In genomic region chr17:17751489-17751995, GRCh38 we compare ENCODE assay signal across 8 cellular contexts.
DNase-seq lines count a peak whose midpoint lies in the region; ATAC-seq and TF ChIP-seq lines count a peak whose summit lies in the region.

No MANE protein-coding gene starts in this region.

- peak overlapping the region; percentile 93 for H3K27ac Mint-ChIP-seq in activated T-cell treated with anti-CD3 and anti-CD28 coated beads, Interleukin-2, amount 50 U/mL, for 24 hours
- peak overlapping the region; percentile 96 to 98 for H3K27ac Mint-ChIP-seq in stimulated activated naive CD8-positive, alpha-beta T cell treated with anti-CD3 and anti-CD28 coated beads, Interleukin-15, amount 100 ng/mL, for 72 hours

- peaks cover 6% of the 10 kb centered on the region for H3K36me3 Mint-ChIP-seq in activated T-cell treated with anti-CD3 and anti-CD28 coated beads, Interleukin-2, amount 50 U/mL, for 24 hours (ENCODE audit: low read depth)

- peak overlapping the region; percentile 21 for H3K27ac ChIP-seq in AG04450 (ENCODE audit: low read depth, low read length)
- H3K27ac ChIP-seq in right cardiac atrium (ENCODE audit: low read length), result peak overlapping the region; percentile 63

- intact Hi-C loops in right cardiac atrium (cut with DNase I), result no loop called here

- TF ChIP-seq CTCF in AG04450 (IDR thresholded peaks at IDR 0.05; ENCODE audit: low read depth, low read length), result no peak

- CTCF ChIA-PET in AG04450 (lab: Charles Lee), result no interaction called here

- ATAC-seq in right cardiac atrium (no peak), GM21786 (IDR thresholded peaks at IDR 0.05; ENCODE audit: unreplicated experiment) (no peak)
- ATAC-seq in stimulated activated naive CD8-positive, alpha-beta T cell treated with anti-CD3 and anti-CD28 coated beads, Interleukin-15, amount 100 ng/mL, for 72 hours, result peak; percentile 31

- DNase-seq in AG04450 (ENCODE audit: low read depth, low spot score), result no peak
- peak; percentile 75 for DNase-seq in Jurkat, Clone E6-1 (ENCODE audit: low read depth, low spot score)
- no peak for DNase-seq in activated T-cell treated with anti-CD3 and anti-CD28 coated beads, Interleukin-2, amount 50 U/mL, for 24 hours
- DNase-seq in right cardiac atrium, result no peak
- peak; percentile 33 for DNase-seq in stimulated activated naive CD8-positive, alpha-beta T cell treated with anti-CD3 and anti-CD28 coated beads, Interleukin-15, amount 100 ng/mL, for 72 hours
- DNase-seq in AG20443 (ENCODE audit: low spot score), result no peak
- DNase-seq in DMS 273 treated with DMSO at 0.1 percent for 48 hours (lab: John Stamatoyannopoulos, UW), result no peak

- H3K27me3 ChIP-seq in AG04450 (ENCODE audit: control insufficient read depth, insufficient read depth, low read length) (no peaks in the 10 kb centered on the region), right cardiac atrium (ENCODE audit: control insufficient read depth, insufficient read depth) (no peaks in the 10 kb centered on the region)

- H3K9me3 Mint-ChIP-seq in activated T-cell treated with anti-CD3 and anti-CD28 coated beads, Interleukin-2, amount 50 U/mL, for 24 hours, result no peaks in the 10 kb centered on the region
- no peaks in the 10 kb centered on the region for H3K9me3 Mint-ChIP-seq in stimulated activated naive CD8-positive, alpha-beta T cell treated with anti-CD3 and anti-CD28 coated beads, Interleukin-15, amount 100 ng/mL, for 72 hours

- 63% methylated on average over 15 of the region's 15 CpGs for WGBS in right cardiac atrium

- POLR2A ChIA-PET in AG04450 (lab: Yijun Ruan, JAX), result no interaction called here

- no peaks in the 10 kb centered on the region; the same call in 1 of the 2 replicates for H3K9me3 ChIP-seq in AG04450 (ENCODE audit: control insufficient read depth, insufficient read depth, low read length)
- no peaks in the 10 kb centered on the region for H3K9me3 ChIP-seq in right cardiac atrium (ENCODE audit: control insufficient read depth, low read length)

- peak overlapping the region; percentile 43 for H3K4me3 ChIP-seq in AG04450 (ENCODE audit: low read depth, low read length)
- H3K4me3 ChIP-seq in Jurkat, Clone E6-1 (ENCODE audit: low read length), result peak overlapping the region; percentile 54
- peak overlapping the region; percentile 11 for H3K4me3 ChIP-seq in right cardiac atrium (ENCODE audit: low read length)

- no peaks in the 10 kb centered on the region for H3K27me3 Mint-ChIP-seq in activated T-cell treated with anti-CD3 and anti-CD28 coated beads, Interleukin-2, amount 50 U/mL, for 24 hours
- H3K27me3 Mint-ChIP-seq in stimulated activated naive CD8-positive, alpha-beta T cell treated with anti-CD3 and anti-CD28 coated beads, Interleukin-15, amount 100 ng/mL, for 72 hours, result no peaks in the 10 kb centered on the region

- peak overlapping the region; percentile 86 for H3K4me3 Mint-ChIP-seq in activated T-cell treated with anti-CD3 and anti-CD28 coated beads, Interleukin-2, amount 50 U/mL, for 24 hours
- peak overlapping the region; percentile 89 for H3K4me3 Mint-ChIP-seq in stimulated activated naive CD8-positive, alpha-beta T cell treated with anti-CD3 and anti-CD28 coated beads, Interleukin-15, amount 100 ng/mL, for 72 hours

- peaks cover 72% of the 10 kb centered on the region for H3K4me1 Mint-ChIP-seq in activated T-cell treated with anti-CD3 and anti-CD28 coated beads, Interleukin-2, amount 50 U/mL, for 24 hours (ENCODE audit: low read depth)
- peaks cover 98% of the 10 kb centered on the region for H3K4me1 Mint-ChIP-seq in stimulated activated naive CD8-positive, alpha-beta T cell treated with anti-CD3 and anti-CD28 coated beads, Interleukin-15, amount 100 ng/mL, for 72 hours

- peaks cover 4% of the 10 kb centered on the region for H3K4me1 ChIP-seq in right cardiac atrium (ENCODE audit: control insufficient read depth, insufficient read depth, low read length)

Comparison
In these comparisons a context has a peak if more than half of its experiments do, and no peak if none do; other contexts are left out.
1. DNase-seq: peak in Jurkat, Clone E6-1 (single experiment) and stimulated activated naive CD8-positive, alpha-beta T cell treated with anti-CD3 and anti-CD28 coated beads, Interleukin-15, amount 100 ng/mL, for 72 hours (2 of 2); none in AG04450 (single experiment), activated T-cell treated with anti-CD3 and anti-CD28 coated beads, Interleukin-2, amount 50 U/mL, for 24 hours (single experiment), right cardiac atrium (0 of 3), AG20443 (single experiment) and DMS 273 treated with DMSO at 0.1 percent for 48 hours (single experiment).
2. Peak in every context shown above with its lines, with median percentiles within 50 percentile points of each other: H3K4me3 ChIP-seq.